Comparison of ENCODE assay signal across 27 cellular contexts in genomic region chr16:87689956-87690465, GRCh38.
"Had no signal": no experiment of that assay in that cellular context is flagged by ENCODE, and none has a peak within 500 bp of the region (broad histone marks: within the 10 kb centered on the region; RNA-seq: fewer than 3 reads in every experiment).

No MANE protein-coding gene starts in this region.

- H3K4me3 Mint-ChIP-seq: effector memory CD8-positive, alpha-beta T cell; endodermal cell; mesothelial cell of epicardium had no signal

- H3K36me3 ChIP-seq: gastrocnemius medialis, heart right ventricle, lower lobe of right lung had no signal

- H3K27ac Mint-ChIP-seq: effector memory CD8-positive, alpha-beta T cell; endodermal cell; mesothelial cell of epicardium had no signal

- H3K27me3 Mint-ChIP-seq: effector memory CD8-positive, alpha-beta T cell had no signal

- H3K4me1 Mint-ChIP-seq: endodermal cell, mesothelial cell of epicardium had no signal

- H3K4me3 ChIP-seq: coronary artery, esophagus squamous epithelium, gastrocnemius medialis, heart right ventricle, left lung, lower lobe of right lung, mucosa of descending colon had no signal

- H3K4me1 ChIP-seq: esophagus squamous epithelium, gastrocnemius medialis, left lung, lower lobe of right lung had no signal

- DNase-seq: dermis blood vessel endothelial cell; effector CD8-positive, alpha-beta T cell; effector memory CD8-positive, alpha-beta T cell; endodermal cell; erythroblast; esophagus squamous epithelium; foreskin fibroblast; foreskin melanocyte; gastrocnemius medialis; glutamatergic neuron; head of caudate nucleus; heart right ventricle; hippocampal formation; left cardiac atrium; left lung; left ventricle myocardium superior; lower lobe of right lung; mesenchymal stem cell; mucosa of descending colon had no signal

- ATAC-seq: effector memory CD8-positive, alpha-beta T cell; esophagus mucosa; gastrocnemius medialis; heart right ventricle; left cardiac atrium; left lung; left ventricle myocardium superior; lower lobe of right lung; mucosa of descending colon had no signal

- FAIRE-seq: colon, endometrium, islet of Langerhans, keratinocyte had no signal

- H3K9me3 ChIP-seq: esophagus squamous epithelium, gastrocnemius medialis, heart right ventricle, left lung, lower lobe of right lung, mucosa of descending colon had no signal

- H3K9me3 Mint-ChIP-seq: effector memory CD8-positive, alpha-beta T cell; endodermal cell; mesothelial cell of epicardium had no signal

- H3K27ac ChIP-seq: coronary artery, epithelial cell of prostate, esophagus squamous epithelium, gastrocnemius medialis, heart right ventricle, left lung, lower lobe of right lung had no signal
